ENCODE assay signal across 17 cellular contexts in genomic region chr10:119518936-119519335, GRCh38. TPM values are rescaled to one million over a fixed set of nuclear protein-coding genes. Genes with fewer than 3 reads are reported as not detected.
DNase-seq lines count a peak whose midpoint lies in the region; ATAC-seq, FAIRE-seq and TF ChIP-seq lines count a peak whose summit lies in the region.
"Had no signal": no experiment of that assay in that cellular context is flagged by ENCODE, and none has a peak within 500 bp of the region (broad histone marks: within the 10 kb centered on the region; RNA-seq: fewer than 3 reads in every experiment).

No MANE protein-coding gene starts in this region.

- BruUV-seq in GM12878 (replicated peaks; lab: Mats Ljungman, UMichigan) = no TSS peak

- RAD21 ChIA-PET in GM12878 (lab: Charles Lee; ENCODE audit: unreplicated experiment) = interaction anchor here (1.0 to 4.7 kb wide), 4 partner anchors 9 to 341 kb away, joined by 3 to 55 read pairs (median 6); partner anchors contain the start of gene RGS10

- SMC1A ChIA-PET in GM12878 (lab: Charles Lee; ENCODE audit: uncharacterized antibody, unreplicated experiment) = interaction anchor here (1.0 to 7.5 kb wide), 8 partner anchors 11 to 29 kb away, joined by 3 to 62 read pairs (median 7); partner anchors contain the start of gene RGS10

- peak; percentile 34 for DNase-seq in activated T-cell treated with anti-CD3 and anti-CD28 coated beads, Interleukin-2, amount 50 U/mL, for 24 hours
- DNase-seq in activated T-cell treated with anti-CD3 and anti-CD28 coated beads for 4 hours (no peak), GM12878 (ENCODE audit: low read depth, low spot score) (no peak), progenitor cell of endocrine pancreas (ENCODE audit: low spot score, unreplicated experiment) (no peak), head of caudate nucleus (no peak)
- no peak for DNase-seq in effector CD4-positive, alpha-beta T cell
- DNase-seq: activated effector memory CD4-positive, alpha-beta T cell treated with Interleukin-2 at 50 U/mL for 16 hours; Caco-2; effector CD8-positive, alpha-beta T cell; left colon; NCI-H1930; NCI-H69; thyroid gland had no signal

- H3K9me3 ChIP-seq in KOPT-K1 (ENCODE audit: insufficient read depth, low read length, poor library complexity, severe bottlenecking) (no peaks in the 10 kb centered on the region), GM12878 (replicated peaks; ENCODE audit: control insufficient read depth, insufficient read depth, low read length) (no peaks in the 10 kb centered on the region)
- H3K9me3 ChIP-seq: breast epithelium, Caco-2, thyroid gland had no signal

- H3K4me3 ChIP-seq in GM12878 = no peak overlapping the region
- H3K4me3 ChIP-seq: breast epithelium, thyroid gland had no signal

- TF ChIP-seq CTCF in GM12878 (IDR thresholded peaks at IDR 0.05 in 2 of 3, conservative IDR thresholded peaks at IDR 0.05 in 1 of 3; ENCODE audit: control insufficient read depth in 2 of 3, extremely low read depth in 1 of 3, insufficient read depth in 1 of 3, low read depth in 3 of 3, low read length in 3 of 3) (no peak), progenitor cell of endocrine pancreas (IDR thresholded peaks at IDR 0.05; ENCODE audit: unreplicated experiment) (no peak)

- H3K36me3 Mint-ChIP-seq in activated T-cell treated with anti-CD3 and anti-CD28 coated beads, Interleukin-2, amount 50 U/mL, for 24 hours (ENCODE audit: low read depth) = peaks cover 94% of the 10 kb centered on the region
- H3K36me3 Mint-ChIP-seq in progenitor cell of endocrine pancreas (ENCODE audit: insufficient read depth) = no peaks in the 10 kb centered on the region

- no peak for TF ChIP-seq EP300 in GM12878 (IDR thresholded peaks at IDR 0.05; ENCODE audit: borderline replicate concordance in 1 of 2, control insufficient read depth in 1 of 2, low read depth in 2 of 2, low read length in 2 of 2)

- no peaks in the 10 kb centered on the region for H4K20me1 ChIP-seq in GM12878 (ENCODE audit: control insufficient read depth, insufficient read depth)

- intact Hi-C loops in GM12878 (cut with micrococcal nuclease; ENCODE audit: unreplicated experiment) (no loop called here), head of caudate nucleus (cut with DNase I) (no loop called here)

- peak overlapping the region; percentile 97 for H3K27ac ChIP-seq in KOPT-K1 (ENCODE audit: low read depth, low read length, poor library complexity, severe bottlenecking)
- H3K27ac ChIP-seq in GM12878 (ENCODE audit: control insufficient read depth, insufficient read depth) = 0 out of 2 replicates have a peak overlapping the region, but pooled peaks have one; percentile 0
- H3K27ac ChIP-seq: thyroid gland had no signal

- H3K4me2 ChIP-seq in GM12878 (ENCODE audit: control insufficient read depth, insufficient read depth) = no peak overlapping the region

- no peaks in the 10 kb centered on the region for H3K27me3 Mint-ChIP-seq in activated T-cell treated with anti-CD3 and anti-CD28 coated beads, Interleukin-2, amount 50 U/mL, for 24 hours
- peaks cover 8% of the 10 kb centered on the region for H3K27me3 Mint-ChIP-seq in progenitor cell of endocrine pancreas

- no peak for ATAC-seq in GM12878
- no peak for ATAC-seq in GM21447 (IDR thresholded peaks at IDR 0.05; ENCODE audit: unreplicated experiment)
- ATAC-seq: activated CD4-positive, CD25-positive, alpha-beta regulatory T cell treated with anti-CD3 and anti-CD28 coated beads, Interleukin-2, amount 50 U/mL, for 24 hours; left colon had no signal

- no peaks in the 10 kb centered on the region for H3K27me3 ChIP-seq in GM12878 (replicated peaks in 1 of 2; ENCODE audit: control insufficient read depth in 2 of 2, insufficient read depth in 2 of 2, low read length in 1 of 2)
- H3K27me3 ChIP-seq: breast epithelium, thyroid gland had no signal

- peaks cover 85% of the 10 kb centered on the region for H3K4me1 Mint-ChIP-seq in activated T-cell treated with anti-CD3 and anti-CD28 coated beads, Interleukin-2, amount 50 U/mL, for 24 hours (ENCODE audit: low read depth)
- no peaks in the 10 kb centered on the region for H3K4me1 Mint-ChIP-seq in progenitor cell of endocrine pancreas (ENCODE audit: low read depth)

- peaks cover 43% of the 10 kb centered on the region for H3K4me1 ChIP-seq in GM12878 (ENCODE audit: control insufficient read depth, insufficient read depth, low read length)
- H3K4me1 ChIP-seq: breast epithelium, Caco-2 had no signal

- H2AFZ ChIP-seq in GM12878 (ENCODE audit: control insufficient read depth, low read depth, low read length) = no peak overlapping the region

- no peaks in the 10 kb centered on the region for H3K9me3 Mint-ChIP-seq in activated T-cell treated with anti-CD3 and anti-CD28 coated beads, Interleukin-2, amount 50 U/mL, for 24 hours
- H3K9me3 Mint-ChIP-seq in progenitor cell of endocrine pancreas (ENCODE audit: low read depth) = no peaks in the 10 kb centered on the region

- in situ Hi-C loops in GM12878 (cut with MboI) = no loop called here

- no peak for FAIRE-seq in GM12878 (lab: Jason Lieb, UNC)

- TF ChIP-seq RAD21 in GM12878 (IDR thresholded peaks at IDR 0.05; ENCODE audit: insufficient read depth, low read depth, low read length) = no peak

- TF ChIP-seq POLR2A in GM12878 (IDR thresholded peaks at IDR 0.05; ENCODE audit: low read depth, low read length) = no peak

- H3K36me3 ChIP-seq in KOPT-K1 (ENCODE audit: insufficient read depth, low read length) (peaks cover 62% of the 10 kb centered on the region), GM12878 (ENCODE audit: control insufficient read depth in 2 of 2, insufficient read depth in 2 of 2, low read length in 1 of 2) (peaks cover 9 to 19% of the 10 kb centered on the region in 2 experiments; a peak in 3 of 4 replicates)
- H3K36me3 ChIP-seq: breast epithelium, thyroid gland had no signal

- H3K79me2 ChIP-seq in GM12878 (ENCODE audit: control insufficient read depth, insufficient read depth, low read length) = peaks cover 3% of the 10 kb centered on the region

- peak overlapping the region; percentile 96 for H3K27ac Mint-ChIP-seq in activated T-cell treated with anti-CD3 and anti-CD28 coated beads, Interleukin-2, amount 50 U/mL, for 24 hours
- H3K27ac Mint-ChIP-seq in progenitor cell of endocrine pancreas = peak overlapping the region; percentile 62

- WGBS in GM12878 (ENCODE audit: insufficient coverage, insufficient replicate concordance, low lambda C conversion rate, missing lambda C conversion rate) = 86% methylated on average over 10 of the region's 10 CpGs

- no peak overlapping the region for H3K9ac ChIP-seq in GM12878 (ENCODE audit: control insufficient read depth, insufficient read depth, low read length)

- peak overlapping the region; percentile 10 for H3K4me3 Mint-ChIP-seq in activated T-cell treated with anti-CD3 and anti-CD28 coated beads, Interleukin-2, amount 50 U/mL, for 24 hours
- H3K4me3 Mint-ChIP-seq in progenitor cell of endocrine pancreas (ENCODE audit: low read depth) = no peak overlapping the region

- POLR2A ChIA-PET in GM12878 (lab: Charles Lee) = interaction anchor here (0.6 to 2.5 kb wide), 3 partner anchors 18 to 30 kb away, joined by 7 to 24 read pairs (median 10); partner anchors contain the start of gene RGS10

- CTCF ChIA-PET in GM12878 (lab: Yijun Ruan, JAX) = interaction anchor here (0.7 to 4.7 kb wide), 7 partner anchors 13 to 83 kb away, joined by 3 to 45 read pairs (median 6); partner anchors contain the start of gene RGS10

TF ChIP-seq in GM12878, 131 proteins besides CTCF, POLR2A, EP300 and RAD21 (continues in another document):
- TF ChIP-seq ZBTB11 (CRISPR knock-in tag; IDR thresholded peaks at IDR 0.05) (no peak), GABPA (IDR thresholded peaks at IDR 0.05; ENCODE audit: low read depth) (no peak), ETV6 (conservative IDR thresholded peaks at IDR 0.05 in 1 of 2, IDR thresholded peaks at IDR 0.05 in 1 of 2; ENCODE audit: borderline replicate concordance in 1 of 2, low read depth in 1 of 2) (no peak)

RNA-seq across cellular contexts. Expression of gene RGS10, which starts 23.6 kb away (rescaled TPM):
- 17.2 and 20.2 TPM in 2 replicates for total RNA-seq in GM12878 (2013; cell fraction: nucleolus; rRNA removed)
- total RNA-seq in GM12878 (2014; rRNA removed) (97.4 and 102 TPM in 2 replicates), GM12878 (2014; rRNA removed; fragmentation: Illumina TruSeq; extraction: Trizol) (124 and 131 TPM in 2 replicates), GM12878 (2021) (114 and 128 TPM in 2 replicates), progenitor cell of endocrine pancreas (0.96 and 2.0 TPM in 2 replicates)
- 113 TPM for polyA plus RNA-seq in GM12878 (2011; ENCODE audit: low read depth)
- polyA plus RNA-seq in GM12878 (2011; rRNA removed) (186 and 284 TPM in 2 replicates), GM12878 (2014; fragmentation: Illumina TruSeq; extraction: Trizol) (193 and 226 TPM in 2 replicates), GM12878 (2014; fragmentation: Nextera tagmentation; extraction: Ambion mirVana) (100 to 1,000 TPM in 1 of 2 experiments, 10 to 100 TPM in 1; 72.8 to 134 TPM), GM12878 (2014; rRNA removed) (134 and 157 TPM in 2 replicates), GM12878 (2016; fragmentation: Nextera tagmentation; extraction: Ambion mirVana) (100 to 1,000 TPM; 116 to 123 TPM)
- 71.0 and 87.2 TPM in 2 replicates for polyA plus RNA-seq in GM12878 (2011; cell fraction: cytosol; rRNA removed)
- 39.4 and 46.2 TPM in 2 replicates for polyA plus RNA-seq in GM12878 (2011; cell fraction: nucleus; rRNA removed)
- polyA plus RNA-seq in GM12878 (2012) = 162 and 180 TPM in 2 replicates
- 38.0 and 39.4 TPM in 2 replicates for polyA minus RNA-seq in GM12878 (2011; rRNA and poly(A)+ RNA removed)
- 34.1 and 34.9 TPM in 2 replicates for polyA minus RNA-seq in GM12878 (2011; cell fraction: cytosol; rRNA and poly(A)+ RNA removed)
- 8.6 and 10.7 TPM in 2 replicates for polyA minus RNA-seq in GM12878 (2011; cell fraction: nucleus; rRNA and poly(A)+ RNA removed)
